In genomic region chr11:68375337-68375736, GRCh38 we compare ENCODE assay signal across 22 cellular contexts.
DNase-seq lines count a peak whose midpoint lies in the region; ATAC-seq and TF ChIP-seq lines count a peak whose summit lies in the region.
"Had no signal": no experiment of that assay in that cellular context is flagged by ENCODE, and none has a peak within 500 bp of the region (broad histone marks: within the 10 kb centered on the region; RNA-seq: fewer than 3 reads in every experiment).

No MANE protein-coding gene starts in this region.

- no peak overlapping the region for H3K4me3 ChIP-seq in ascending aorta
- no peak overlapping the region for H3K4me3 ChIP-seq in tibial artery
- no peak overlapping the region for H3K4me3 ChIP-seq in CD4-positive, alpha-beta memory T cell (ENCODE audit: low read length in 2 of 2)
- H3K4me3 ChIP-seq: colonic mucosa, K562 had no signal

- no peaks in the 10 kb centered on the region for H3K27me3 ChIP-seq in ascending aorta
- H3K27me3 ChIP-seq in tibial artery = no peaks in the 10 kb centered on the region
- no peaks in the 10 kb centered on the region for H3K27me3 ChIP-seq in CD4-positive, alpha-beta memory T cell (ENCODE audit: insufficient read depth, low read length)
- H3K27me3 ChIP-seq: brain microvascular endothelial cell, colonic mucosa had no signal

- H3K27me3 Mint-ChIP-seq in mesothelial cell of epicardium (ENCODE audit: low read depth) = no peaks in the 10 kb centered on the region
- peaks cover 6% of the 10 kb centered on the region in 2 donors for H3K27me3 Mint-ChIP-seq in CD4-positive, alpha-beta memory T cell

- H3K36me3 ChIP-seq in ascending aorta (no peaks in the 10 kb centered on the region), tibial artery (peaks cover 0 to 11% (median 0%) of the 10 kb centered on the region in 3 donors)
- H3K36me3 ChIP-seq in CD4-positive, alpha-beta memory T cell (ENCODE audit: insufficient read depth, low read length) = no peaks in the 10 kb centered on the region
- H3K36me3 ChIP-seq: brain microvascular endothelial cell, colonic mucosa had no signal

- peak overlapping the region; percentile 56 for H3K27ac Mint-ChIP-seq in mesothelial cell of epicardium
- no peak overlapping the region for H3K27ac Mint-ChIP-seq in stimulated activated effector memory CD8-positive, alpha-beta T cell treated with anti-CD3 and anti-CD28 coated beads, Interleukin-12 subunit alpha, Interleukin-12 subunit beta, amount 100 ng/mL, for 72 hours
- no peak overlapping the region for H3K27ac Mint-ChIP-seq in CD4-positive, alpha-beta memory T cell
- H3K27ac Mint-ChIP-seq: activated CD4-positive, alpha-beta memory T cell treated with anti-CD3 and anti-CD28 coated beads, Interleukin-2, amount 10 ng/mL, durations not matched to agents 7 days and 5 days; stimulated activated memory B cell treated with anti-CD40 and anti-IgM and Interleukin-4, amounts not matched to agents 10 μg/mL and 1 μg/mL and 100 μg/mL, for 72 hours had no signal

- POLR2A ChIA-PET in CD4-positive, alpha-beta memory T cell (lab: Charles Lee; ENCODE audit: partially characterized antibody) = no interaction called here

- H3K27ac ChIP-seq in ascending aorta (peak overlapping the region; percentile 95 to 96), tibial artery (peak overlapping the region; percentile 91 to 94)
- H3K27ac ChIP-seq in CD4-positive, alpha-beta memory T cell (ENCODE audit: low read depth, low read length) = no peak overlapping the region
- H3K27ac ChIP-seq: brain microvascular endothelial cell, colonic mucosa had no signal

- no peak overlapping the region for H3K4me3 Mint-ChIP-seq in mesothelial cell of epicardium
- H3K4me3 Mint-ChIP-seq in stimulated activated effector memory CD8-positive, alpha-beta T cell treated with anti-CD3 and anti-CD28 coated beads, Interleukin-12 subunit alpha, Interleukin-12 subunit beta, amount 100 ng/mL, for 72 hours = no peak overlapping the region
- H3K4me3 Mint-ChIP-seq in CD4-positive, alpha-beta memory T cell = no peak overlapping the region
- H3K4me3 Mint-ChIP-seq: activated CD4-positive, alpha-beta memory T cell treated with anti-CD3 and anti-CD28 coated beads, Interleukin-2, amount 10 ng/mL, durations not matched to agents 7 days and 5 days; stimulated activated memory B cell treated with anti-CD40 and anti-IgM and Interleukin-4, amounts not matched to agents 10 μg/mL and 1 μg/mL and 100 μg/mL, for 72 hours had no signal

- no peak for TF ChIP-seq CTCF in ascending aorta (IDR thresholded peaks at IDR 0.05)
- no peak for TF ChIP-seq CTCF in mesothelial cell of epicardium (IDR thresholded peaks at IDR 0.05; ENCODE audit: unreplicated experiment)
- TF ChIP-seq CTCF in tibial artery (IDR thresholded peaks at IDR 0.05) = no peak

- intact Hi-C loops in ascending aorta (cut with DNase I) (no loop called here), tibial artery (cut with DNase I; ENCODE audit: low total_unique reads) (no loop called here)
- intact Hi-C loops in CD4-positive, alpha-beta memory T cell (cut with micrococcal nuclease) = no loop called here

- DNase-seq in DMS53 treated with DMSO at 0.1 percent for 48 hours (lab: John Stamatoyannopoulos, UW; ENCODE audit: unreplicated experiment) (peak; percentile 59), ascending aorta (ENCODE audit: low spot score in 2 of 2) (no peak), mesothelial cell of epicardium (ENCODE audit: low spot score in 2 of 2, unreplicated experiment in 2 of 2) (no peak), tibial artery (peak in 1 of 2 donors; percentile 62)
- DNase-seq in stimulated activated effector memory CD8-positive, alpha-beta T cell treated with anti-CD3 and anti-CD28 coated beads, Interleukin-12 subunit alpha, Interleukin-12 subunit beta, amount 100 ng/mL, for 72 hours (ENCODE audit: low spot score in 2 of 2) = no peak
- no peak for DNase-seq in CD4-positive, alpha-beta memory T cell
- DNase-seq: activated CD4-positive, alpha-beta memory T cell treated with anti-CD3 and anti-CD28 coated beads, Interleukin-2, amount 10 ng/mL, durations not matched to agents 7 days and 5 days; activated effector memory CD4-positive, alpha-beta T cell treated with Interleukin-2 at 50 U/mL for 16 hours; brain microvascular endothelial cell; colonic mucosa; DMS 273 treated with DMSO at 0.1 percent for 48 hours; glutamatergic neuron; left cardiac atrium; midbrain; NCI-H146; NCI-H69; small intestine; stimulated activated CD4-positive, alpha-beta T cell treated with anti-CD3 and anti-CD28 coated beads, Interleukin-2, amount 100 ng/mL, for 24 hours had no signal

- H3K9me3 ChIP-seq in ascending aorta = no peaks in the 10 kb centered on the region
- no peaks in the 10 kb centered on the region for H3K9me3 ChIP-seq in tibial artery
- H3K9me3 ChIP-seq in CD4-positive, alpha-beta memory T cell (ENCODE audit: control insufficient read depth in 1 of 2, low read length in 2 of 2) = no peaks in the 10 kb centered on the region
- H3K9me3 ChIP-seq: colonic mucosa had no signal

- ATAC-seq in stimulated activated effector memory CD8-positive, alpha-beta T cell treated with anti-CD3 and anti-CD28 coated beads, Interleukin-12 subunit alpha, Interleukin-12 subunit beta, amount 100 ng/mL, for 72 hours = no peak
- ATAC-seq in GM18519 (IDR thresholded peaks at IDR 0.05; ENCODE audit: low FRiP score, unreplicated experiment) = no peak
- no peak for ATAC-seq in GM21526 (IDR thresholded peaks at IDR 0.05; ENCODE audit: low FRiP score, unreplicated experiment)
- ATAC-seq: left cardiac atrium; stimulated activated memory B cell treated with anti-CD40 and anti-IgM and Interleukin-4, amounts not matched to agents 10 μg/mL and 1 μg/mL and 100 μg/mL, for 72 hours had no signal

- H3K4me1 Mint-ChIP-seq in mesothelial cell of epicardium = peaks cover 39% of the 10 kb centered on the region
- H3K4me1 Mint-ChIP-seq in stimulated activated effector memory CD8-positive, alpha-beta T cell treated with anti-CD3 and anti-CD28 coated beads, Interleukin-12 subunit alpha, Interleukin-12 subunit beta, amount 100 ng/mL, for 72 hours = peaks cover 14% of the 10 kb centered on the region
- H3K4me1 Mint-ChIP-seq in CD4-positive, alpha-beta memory T cell = peaks cover 0 to 7% (median 2%) of the 10 kb centered on the region in 4 donors

- peaks cover 12% of the 10 kb centered on the region for H3K36me3 Mint-ChIP-seq in mesothelial cell of epicardium
- no peaks in the 10 kb centered on the region for H3K36me3 Mint-ChIP-seq in stimulated activated effector memory CD8-positive, alpha-beta T cell treated with anti-CD3 and anti-CD28 coated beads, Interleukin-12 subunit alpha, Interleukin-12 subunit beta, amount 100 ng/mL, for 72 hours
- no peaks in the 10 kb centered on the region for H3K36me3 Mint-ChIP-seq in CD4-positive, alpha-beta memory T cell

- CTCF ChIA-PET in CD4-positive, alpha-beta memory T cell (lab: Charles Lee; ENCODE audit: partially characterized antibody) = interaction anchor here (1.1 kb wide), 1 partner anchor 8 kb away, joined by 3 read pairs; no protein-coding TSS in a partner anchor

- no peaks in the 10 kb centered on the region for H3K9me3 Mint-ChIP-seq in mesothelial cell of epicardium
- H3K9me3 Mint-ChIP-seq in stimulated activated effector memory CD8-positive, alpha-beta T cell treated with anti-CD3 and anti-CD28 coated beads, Interleukin-12 subunit alpha, Interleukin-12 subunit beta, amount 100 ng/mL, for 72 hours = no peaks in the 10 kb centered on the region
- no peaks in the 10 kb centered on the region for H3K9me3 Mint-ChIP-seq in CD4-positive, alpha-beta memory T cell
- H3K9me3 Mint-ChIP-seq: activated CD4-positive, alpha-beta memory T cell treated with anti-CD3 and anti-CD28 coated beads, Interleukin-2, amount 10 ng/mL, durations not matched to agents 7 days and 5 days had no signal

- H3K4me1 ChIP-seq in ascending aorta (peaks cover 37 to 76% of the 10 kb centered on the region in 2 donors), tibial artery (peaks cover 16 to 97% (median 83%) of the 10 kb centered on the region in 4 donors)
- H3K4me1 ChIP-seq in CD4-positive, alpha-beta memory T cell (ENCODE audit: insufficient read depth, low read length) = no peaks in the 10 kb centered on the region
